ENCODE assay signal across 13 cellular contexts in genomic region chr7:155456517-155456771, GRCh38. TPM values are rescaled to one million over a fixed set of nuclear protein-coding genes. Genes with fewer than 3 reads are reported as not detected.
DNase-seq lines count a peak whose midpoint lies in the region; ATAC-seq and TF ChIP-seq lines count a peak whose summit lies in the region.
"Had no signal": no experiment of that assay in that cellular context is flagged by ENCODE, and none has a peak within 500 bp of the region (broad histone marks: within the 10 kb centered on the region; RNA-seq: fewer than 3 reads in every experiment).

No MANE protein-coding gene starts in this region.

- H4K20me1 ChIP-seq in GM23338 (replicated peaks; ENCODE audit: insufficient read depth) (peaks cover 32% of the 10 kb centered on the region), mammary epithelial cell (ENCODE audit: insufficient read depth, low read length) (no peaks in the 10 kb centered on the region), neural progenitor cell (ENCODE audit: low read depth) (peaks cover 94% of the 10 kb centered on the region)

- H3K9me3 ChIP-seq in CD4-positive, alpha-beta T cell (ENCODE audit: control insufficient read depth, low read length), result no peaks in the 10 kb centered on the region
- no peaks in the 10 kb centered on the region for H3K9me3 ChIP-seq in mammary epithelial cell (replicated peaks; ENCODE audit: insufficient read depth, low read length)
- no peaks in the 10 kb centered on the region for H3K9me3 ChIP-seq in neural progenitor cell (ENCODE audit: low read depth)

- H3K79me2 ChIP-seq in GM23338 (replicated peaks; ENCODE audit: insufficient read depth), result no peaks in the 10 kb centered on the region
- H3K79me2 ChIP-seq in mammary epithelial cell (ENCODE audit: insufficient read depth, low read length), result no peaks in the 10 kb centered on the region
- no peaks in the 10 kb centered on the region for H3K79me2 ChIP-seq in neural progenitor cell (ENCODE audit: low read depth)

- 14% methylated on average over 2 of the region's 7 CpGs for WGBS in mammary epithelial cell (ENCODE audit: low coverage, missing lambda C conversion rate)

- peaks cover 71% of the 10 kb centered on the region for H3K27me3 Mint-ChIP-seq in CD4-positive, alpha-beta T cell
- H3K27me3 Mint-ChIP-seq in GM23338 (ENCODE audit: insufficient read depth, low read depth, poor library complexity) (peaks cover 95% of the 10 kb centered on the region), neural progenitor cell (ENCODE audit: insufficient read depth, low read depth) (peaks cover 71% of the 10 kb centered on the region)

- H3K4me1 ChIP-seq in GM23338 (ENCODE audit: insufficient read depth) (peaks cover 50% of the 10 kb centered on the region), mammary epithelial cell (ENCODE audit: insufficient read depth, low read length) (peaks cover 9% of the 10 kb centered on the region), neural progenitor cell (peaks cover 3% of the 10 kb centered on the region)

- H3K4me3 ChIP-seq in GM23338, result peak overlapping the region; percentile 46; the same call in 1 of the 2 replicates
- H3K4me3 ChIP-seq in mammary epithelial cell (replicated peaks in 1 of 3; ENCODE audit: insufficient read depth in 1 of 3, low read depth in 2 of 3, low read length in 3 of 3), result no peak overlapping the region
- H3K4me3 ChIP-seq in neural progenitor cell, result no peak overlapping the region

- in situ Hi-C loops in mammary epithelial cell (cut with MboI; ENCODE audit: low sequenced_read_pairs in 2 of 2), result no loop called here

- POLR2A ChIA-PET in CD4-positive, alpha-beta T cell (lab: Charles Lee), result no interaction called here

- dilution Hi-C loops in mammary epithelial cell (cut with HindIII; ENCODE audit: low sequenced_read_pairs), result no loop called here

- CTCF ChIA-PET in CD4-positive, alpha-beta T cell (lab: Charles Lee), result no interaction called here
- CTCF ChIA-PET in mammary epithelial cell (lab: Charles Lee; ENCODE audit: low non-redundant PET), result no interaction called here

- H3K9me2 ChIP-seq in GM23338 (ENCODE audit: insufficient read depth), result no peaks in the 10 kb centered on the region

- no peak overlapping the region for H3K27ac Mint-ChIP-seq in CD4-positive, alpha-beta T cell
- H3K27ac Mint-ChIP-seq in GM23338 (no peak overlapping the region), neural progenitor cell (peak overlapping the region; percentile 24)

- H3F3A ChIP-seq in GM23338 (replicated peaks; ENCODE audit: low read depth) (peaks cover 31% of the 10 kb centered on the region), neural progenitor cell (ENCODE audit: low read depth) (peaks cover 9% of the 10 kb centered on the region)

- H3K36me3 ChIP-seq in GM23338 (ENCODE audit: insufficient read depth) (no peaks in the 10 kb centered on the region), mammary epithelial cell (ENCODE audit: insufficient read depth, low read length) (no peaks in the 10 kb centered on the region), neural progenitor cell (no peaks in the 10 kb centered on the region)

- peaks cover 75% of the 10 kb centered on the region for H3K27me3 ChIP-seq in CD4-positive, alpha-beta T cell (ENCODE audit: control insufficient read depth, insufficient read depth, low read length)
- peaks cover 97% of the 10 kb centered on the region for H3K27me3 ChIP-seq in GM23338 (ENCODE audit: insufficient read depth)
- peaks cover 95% of the 10 kb centered on the region for H3K27me3 ChIP-seq in mammary epithelial cell (ENCODE audit: insufficient read depth, low read length)
- H3K27me3 ChIP-seq in neural progenitor cell, result peaks cover 98% of the 10 kb centered on the region

- ATAC-seq in CD4-positive, alpha-beta T cell (ENCODE audit: poor library complexity), result no peak
- ATAC-seq in GM23338 (no peak), GM21576 (IDR thresholded peaks at IDR 0.05; ENCODE audit: unreplicated experiment) (no peak), HG03095 (IDR thresholded peaks at IDR 0.05; ENCODE audit: unreplicated experiment) (no peak)

- H3K4me3 Mint-ChIP-seq in CD4-positive, alpha-beta T cell, result peak overlapping the region; percentile 73
- H3K4me3 Mint-ChIP-seq in GM23338, result peak overlapping the region; percentile 36; the same call in 1 of the 3 replicates
- H3K4me3 Mint-ChIP-seq in neural progenitor cell, result peak overlapping the region; percentile 91

- H3K4me2 ChIP-seq in GM23338 (peak overlapping the region; percentile 74), mammary epithelial cell (ENCODE audit: insufficient read depth, low read depth, low read length) (no peak overlapping the region), neural progenitor cell (no peak overlapping the region)

- BruUV-seq in mammary epithelial cell (replicated peaks; lab: Mats Ljungman, UMichigan), result TSS peak; percentile 52

- no peak for TF ChIP-seq CTCF in CD4-positive, alpha-beta T cell (IDR thresholded peaks at IDR 0.05)
- TF ChIP-seq CTCF in GM23338 (conservative IDR thresholded peaks at IDR 0.05; ENCODE audit: low read depth in 2 of 2), result no peak
- TF ChIP-seq CTCF in mammary epithelial cell (conservative IDR thresholded peaks at IDR 0.05 in 1 of 2, IDR thresholded peaks at IDR 0.05 in 1 of 2; ENCODE audit: extremely low read depth in 1 of 2, insufficient read depth in 1 of 2, low read depth in 1 of 2, low read length in 2 of 2), result no peak
- no peak for TF ChIP-seq CTCF in neural progenitor cell (IDR thresholded peaks at IDR 0.05)

- no peak for DNase-seq in CD4-positive, alpha-beta T cell
- DNase-seq in GM23338 (ENCODE audit: low spot score) (no peak), mammary epithelial cell (no peak), neural progenitor cell (ENCODE audit: low spot score) (no peak), SIG-M5 (lab: John Stamatoyannopoulos, UW) (no peak), NCI-H526 treated with DMSO at 0.1 percent for 48 hours (lab: John Stamatoyannopoulos, UW) (no peak)
- DNase-seq: activated naive CD4-positive, alpha-beta T cell treated with anti-CD3 and anti-CD28 coated beads, Interleukin-2, amount 50 U/mL, for 16 hours; effector CD4-positive, alpha-beta T cell; GOT3; mesenchymal stem cell; NCI-H1930 had no signal

- H3K9ac ChIP-seq in mammary epithelial cell (ENCODE audit: insufficient read depth, low read length) (no peak overlapping the region), neural progenitor cell (no peak overlapping the region)

- no peak overlapping the region for H3K27ac ChIP-seq in CD4-positive, alpha-beta T cell (ENCODE audit: low read depth, low read length)
- H3K27ac ChIP-seq in GM23338 (ENCODE audit: low read depth) (no peak overlapping the region), mammary epithelial cell (ENCODE audit: insufficient read depth, low read depth, low read length) (no peak overlapping the region), neural progenitor cell (no peak overlapping the region)

- H2AFZ ChIP-seq in GM23338, result no peak overlapping the region
- H2AFZ ChIP-seq in mammary epithelial cell (ENCODE audit: low read depth, low read length), result no peak overlapping the region
- no peak overlapping the region for H2AFZ ChIP-seq in neural progenitor cell (replicated peaks)

- intact Hi-C loops in CD4-positive, alpha-beta T cell (cut with DNase I, micrococcal nuclease), result no loop called here
- intact Hi-C loops in mammary epithelial cell (cut with micrococcal nuclease), result no loop called here

- no peaks in the 10 kb centered on the region for H3K36me3 Mint-ChIP-seq in CD4-positive, alpha-beta T cell (ENCODE audit: low read depth)
- H3K36me3 Mint-ChIP-seq in GM23338 (ENCODE audit: low read depth) (no peaks in the 10 kb centered on the region), neural progenitor cell (peaks cover 12% of the 10 kb centered on the region)

- peaks cover 28% of the 10 kb centered on the region for H3K4me1 Mint-ChIP-seq in CD4-positive, alpha-beta T cell (ENCODE audit: low read depth)
- H3K4me1 Mint-ChIP-seq in GM23338 (peaks cover 19% of the 10 kb centered on the region), neural progenitor cell (peaks cover 51% of the 10 kb centered on the region)

- no peaks in the 10 kb centered on the region for H3K9me3 Mint-ChIP-seq in CD4-positive, alpha-beta T cell
- H3K9me3 Mint-ChIP-seq in GM23338, result peaks cover 2% of the 10 kb centered on the region; the same call in 2 of the 3 replicates
- no peaks in the 10 kb centered on the region for H3K9me3 Mint-ChIP-seq in neural progenitor cell

RNA-seq across cellular contexts. Expression of gene EN2, which starts 1.5 kb away (rescaled TPM):
- not detected for total RNA-seq in CD4-positive, alpha-beta T cell
- total RNA-seq in GM23338 (2014; rRNA removed; shearing (Covaris generic)), result not detected in 2 replicates
- polyA plus RNA-seq in GM23338 (2016; fragmentation: Nextera tagmentation; extraction: Ambion mirVana) (not detected in 2 replicates), mammary epithelial cell (not detected)
- total RNA-seq in mammary epithelial cell (under 1 TPM; 0.17 to 0.26 TPM), neural progenitor cell (ENCODE audit: low replicate concordance) (not detected in 2 replicates)
- not detected for polyA minus RNA-seq in mammary epithelial cell

Comparison
In these comparisons a context has a peak if more than half of its experiments do, and no peak if none do; other contexts are left out.
1. H3K4me3 Mint-ChIP-seq: peak in every context shown above with its lines; median percentile 91 in neural progenitor cell; 73 in CD4-positive, alpha-beta T cell; 36 in GM23338.